Comparison of ENCODE assay signal across 8 cellular contexts in genomic region chr3:114624047-114624445, GRCh38.
A peak's percentile ranks its signal among the peaks of the same experiment; 100 is the strongest.
DNase-seq lines count a peak whose midpoint lies in the region; ATAC-seq and TF ChIP-seq lines count a peak whose summit lies in the region.

No MANE protein-coding gene starts in this region.

- peak; percentile 94 for ATAC-seq in right cardiac atrium
- ATAC-seq in sciatic nerve = peak; percentile 90
- ATAC-seq in HG03520 (IDR thresholded peaks at IDR 0.05; ENCODE audit: unreplicated experiment) = no peak
- ATAC-seq in HG03039 (IDR thresholded peaks at IDR 0.05; ENCODE audit: unreplicated experiment) = no peak
- no peak for ATAC-seq in effector memory CD8-positive, alpha-beta T cell (replicated peaks)

- H3K4me3 Mint-ChIP-seq in effector memory CD8-positive, alpha-beta T cell = no peak overlapping the region

- no peaks in the 10 kb centered on the region for H3K36me3 Mint-ChIP-seq in effector memory CD8-positive, alpha-beta T cell (ENCODE audit: insufficient read depth)

- no peaks in the 10 kb centered on the region for H3K36me3 ChIP-seq in ascending aorta

- intact Hi-C loops in ascending aorta (cut with DNase I) (no loop called here), right cardiac atrium (cut with DNase I) (no loop called here), sciatic nerve (cut with DNase I) (no loop called here)

- H3K9me3 ChIP-seq in ascending aorta (no peaks in the 10 kb centered on the region), right cardiac atrium (ENCODE audit: control insufficient read depth, low read length) (no peaks in the 10 kb centered on the region)

- DNase-seq in DMS53 (lab: John Stamatoyannopoulos, UW) (peak; percentile 60), ascending aorta (ENCODE audit: low spot score in 2 of 2) (peak in 1 of 2 donors; percentile 80), right cardiac atrium (peak; percentile 65 to 84 (median 68)), sciatic nerve (ENCODE audit: low spot score) (no peak)
- no peak for DNase-seq in activated CD4-positive, CD25-positive, alpha-beta regulatory T cell treated with anti-CD3 and anti-CD28 coated beads, Interleukin-2, amount 50 U/mL, for 72 hours
- no peak for DNase-seq in effector memory CD8-positive, alpha-beta T cell

- H3K4me1 ChIP-seq in ascending aorta (peaks cover 0 to 14% of the 10 kb centered on the region in 2 donors), right cardiac atrium (ENCODE audit: control insufficient read depth, insufficient read depth, low read length) (peaks cover 6% of the 10 kb centered on the region)

- H3K27me3 ChIP-seq in ascending aorta = no peaks in the 10 kb centered on the region
- H3K27me3 ChIP-seq in right cardiac atrium (ENCODE audit: control insufficient read depth, insufficient read depth) = no peaks in the 10 kb centered on the region

- H3K4me3 ChIP-seq in ascending aorta = peak overlapping the region; percentile 56 to 62
- peak overlapping the region; percentile 75 for H3K4me3 ChIP-seq in right cardiac atrium (ENCODE audit: low read length)

- H3K4me1 Mint-ChIP-seq in effector memory CD8-positive, alpha-beta T cell (ENCODE audit: low read depth in 2 of 2) = peaks cover 4 to 7% of the 10 kb centered on the region in 2 donors

- H3K9me3 Mint-ChIP-seq in effector memory CD8-positive, alpha-beta T cell = no peaks in the 10 kb centered on the region

- H3K27me3 Mint-ChIP-seq in effector memory CD8-positive, alpha-beta T cell = no peaks in the 10 kb centered on the region

- WGBS in right cardiac atrium = 6% methylated on average over 6 of the region's 6 CpGs

- H3K27ac Mint-ChIP-seq in effector memory CD8-positive, alpha-beta T cell = no peak overlapping the region

- no peak for TF ChIP-seq CTCF in ascending aorta (IDR thresholded peaks at IDR 0.05)

- H3K27ac ChIP-seq in ascending aorta = peak overlapping the region; percentile 86 to 94
- peak overlapping the region; percentile 98 for H3K27ac ChIP-seq in right cardiac atrium (ENCODE audit: low read length)

Comparison
In these comparisons a context has a peak if more than half of its experiments do, and no peak if none do; other contexts are left out.
1. DNase-seq: peak in DMS53 (single experiment) and right cardiac atrium (3 of 3); none in sciatic nerve (single experiment), activated CD4-positive, CD25-positive, alpha-beta regulatory T cell treated with anti-CD3 and anti-CD28 coated beads, Interleukin-2, amount 50 U/mL, for 72 hours (single experiment) and effector memory CD8-positive, alpha-beta T cell (0 of 3).
2. ATAC-seq: peak in right cardiac atrium (2 of 2) and sciatic nerve (single experiment); none in HG03520 (single experiment), HG03039 (single experiment) and effector memory CD8-positive, alpha-beta T cell (single experiment).